Comparison of ENCODE assay signal across 8 cellular contexts in genomic region chr7:18087031-18087686, GRCh38. TPM values are rescaled to one million over a fixed set of nuclear protein-coding genes. Genes with fewer than 3 reads are reported as not detected.
DNase-seq lines count a peak whose midpoint lies in the region; ATAC-seq and TF ChIP-seq lines count a peak whose summit lies in the region.

No MANE protein-coding gene starts in this region.

- no peak for TF ChIP-seq EP300 in sigmoid colon (IDR thresholded peaks at IDR 0.05)

- peaks cover 0 to 16% (median 8%) of the 10 kb centered on the region in 4 donors for H3K4me1 ChIP-seq in sigmoid colon

- peak overlapping the region; percentile 46 to 87 (median 64) for H3K27ac ChIP-seq in sigmoid colon

- no peak overlapping the region for H3K27ac Mint-ChIP-seq in stimulated activated naive CD8-positive, alpha-beta T cell treated with anti-CD3 and anti-CD28 coated beads, Interleukin-15, Interleukin-2, amounts not matched to agents 100 ng/mL and 50 ng/mL, for 24 hours
- no peak overlapping the region for H3K27ac Mint-ChIP-seq in activated T-helper 17 cell treated with anti-CD3 and anti-CD28 coated beads, Interleukin-2, amount 50 U/mL, for 72 hours

- H3K36me3 ChIP-seq in sigmoid colon = no peaks in the 10 kb centered on the region

- H3K4me1 Mint-ChIP-seq in stimulated activated naive CD8-positive, alpha-beta T cell treated with anti-CD3 and anti-CD28 coated beads, Interleukin-15, Interleukin-2, amounts not matched to agents 100 ng/mL and 50 ng/mL, for 24 hours (ENCODE audit: low read depth) = peaks cover 8% of the 10 kb centered on the region
- no peaks in the 10 kb centered on the region for H3K4me1 Mint-ChIP-seq in activated T-helper 17 cell treated with anti-CD3 and anti-CD28 coated beads, Interleukin-2, amount 50 U/mL, for 72 hours

- H3K36me3 Mint-ChIP-seq in stimulated activated naive CD8-positive, alpha-beta T cell treated with anti-CD3 and anti-CD28 coated beads, Interleukin-15, Interleukin-2, amounts not matched to agents 100 ng/mL and 50 ng/mL, for 24 hours (ENCODE audit: low read depth) = no peaks in the 10 kb centered on the region
- no peaks in the 10 kb centered on the region for H3K36me3 Mint-ChIP-seq in activated T-helper 17 cell treated with anti-CD3 and anti-CD28 coated beads, Interleukin-2, amount 50 U/mL, for 72 hours (ENCODE audit: low read depth)

- H3K4me3 Mint-ChIP-seq in stimulated activated naive CD8-positive, alpha-beta T cell treated with anti-CD3 and anti-CD28 coated beads, Interleukin-15, Interleukin-2, amounts not matched to agents 100 ng/mL and 50 ng/mL, for 24 hours = peak overlapping the region; percentile 64
- H3K4me3 Mint-ChIP-seq in activated T-helper 17 cell treated with anti-CD3 and anti-CD28 coated beads, Interleukin-2, amount 50 U/mL, for 72 hours = peak overlapping the region; percentile 48

- no peaks in the 10 kb centered on the region for H3K9me3 ChIP-seq in sigmoid colon

- H3K9me3 Mint-ChIP-seq in stimulated activated naive CD8-positive, alpha-beta T cell treated with anti-CD3 and anti-CD28 coated beads, Interleukin-15, Interleukin-2, amounts not matched to agents 100 ng/mL and 50 ng/mL, for 24 hours = peaks cover 4% of the 10 kb centered on the region
- no peaks in the 10 kb centered on the region for H3K9me3 Mint-ChIP-seq in activated T-helper 17 cell treated with anti-CD3 and anti-CD28 coated beads, Interleukin-2, amount 50 U/mL, for 72 hours

- ATAC-seq in stimulated activated naive CD8-positive, alpha-beta T cell treated with anti-CD3 and anti-CD28 coated beads, Interleukin-15, Interleukin-2, amounts not matched to agents 100 U/mL and 50 U/mL, for 24 hours = no peak
- ATAC-seq in activated T-helper 17 cell treated with anti-CD3 and anti-CD28 coated beads, Interleukin-2, amount 50 U/mL, for 72 hours (replicated peaks) = no peak
- ATAC-seq in GM21367 (IDR thresholded peaks at IDR 0.05; ENCODE audit: unreplicated experiment) = no peak

- peaks cover 45% of the 10 kb centered on the region for H3K27me3 Mint-ChIP-seq in stimulated activated naive CD8-positive, alpha-beta T cell treated with anti-CD3 and anti-CD28 coated beads, Interleukin-15, Interleukin-2, amounts not matched to agents 100 ng/mL and 50 ng/mL, for 24 hours
- H3K27me3 Mint-ChIP-seq in activated T-helper 17 cell treated with anti-CD3 and anti-CD28 coated beads, Interleukin-2, amount 50 U/mL, for 72 hours = peaks cover 40% of the 10 kb centered on the region

- no peak for DNase-seq in stimulated activated naive CD8-positive, alpha-beta T cell treated with anti-CD3 and anti-CD28 coated beads, Interleukin-15, Interleukin-2, amounts not matched to agents 100 U/mL and 50 U/mL, for 24 hours
- peak; percentile 18 for DNase-seq in hepatic stellate cell (ENCODE audit: low spot score)
- DNase-seq in sigmoid colon = no peak
- no peak for DNase-seq in NCI-H2107 (lab: John Stamatoyannopoulos, UW)
- DNase-seq in NCI-H2107 treated with DMSO at 0.1 percent for 48 hours (lab: John Stamatoyannopoulos, UW; ENCODE audit: unreplicated experiment) = no peak

- WGBS in sigmoid colon, 2 donors = 8 to 17% methylated on average over 36 of the region's 36 CpGs

- no peaks in the 10 kb centered on the region for H3K27me3 ChIP-seq in sigmoid colon

- TF ChIP-seq POLR2A in sigmoid colon (IDR thresholded peaks at IDR 0.05) = no peak

- no peak for TF ChIP-seq CTCF in sigmoid colon (IDR thresholded peaks at IDR 0.05)

- H3K4me3 ChIP-seq in sigmoid colon = peak overlapping the region; percentile 69 to 95 (median 83)

- intact Hi-C loops in sigmoid colon (cut with DNase I) = loop anchor here (10.0 kb wide), 1 partner anchor 258 kb away; no protein-coding TSS in a partner anchor

RNA-seq across cellular contexts. Expression of gene PRPS1L1, which starts 59.5 kb away (rescaled TPM):
- not detected for total RNA-seq in activated T-helper 17 cell treated with anti-CD3 and anti-CD28 coated beads, Interleukin-2, amount 50 U/mL, for 72 hours
- not detected for total RNA-seq in sigmoid colon
- polyA plus RNA-seq in sigmoid colon = not detected
